ENCODE assay signal across 15 cellular contexts in the genomic region with DNA sequence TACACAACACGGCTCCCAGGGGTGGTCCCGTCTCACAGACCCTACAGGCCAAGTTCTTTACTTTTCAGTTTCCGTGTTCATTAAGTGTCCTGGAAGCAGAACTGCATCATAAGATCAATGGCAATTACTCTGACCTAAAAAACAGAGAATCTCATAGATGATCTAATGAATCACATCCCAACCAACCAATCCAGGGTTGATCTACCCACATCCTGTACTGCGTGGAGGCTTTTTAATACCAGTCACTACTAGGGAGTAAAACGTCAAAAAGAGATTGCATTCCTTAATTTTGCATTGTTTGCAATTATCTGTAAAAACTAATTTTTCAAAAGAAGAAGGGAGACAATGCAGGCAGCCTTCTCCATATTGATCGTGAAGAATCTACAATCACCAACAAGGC.
DNase-seq lines count a peak whose midpoint lies in the region; ATAC-seq and TF ChIP-seq lines count a peak whose summit lies in the region.
"Had no signal": no experiment of that assay in that cellular context is flagged by ENCODE, and none has a peak within 500 bp of the region (broad histone marks: within the 10 kb centered on the region; RNA-seq: fewer than 3 reads in every experiment).

No MANE protein-coding gene starts in this region.

- no peak for TF ChIP-seq POLR2A in sigmoid colon (IDR thresholded peaks at IDR 0.05)

- H3K9me3 ChIP-seq in mammary epithelial cell (replicated peaks; ENCODE audit: insufficient read depth, low read length), result no peaks in the 10 kb centered on the region
- no peaks in the 10 kb centered on the region for H3K9me3 ChIP-seq in sigmoid colon
- H3K9me3 ChIP-seq in colonic mucosa, result no peaks in the 10 kb centered on the region
- H3K9me3 ChIP-seq in HAP-1, result no peaks in the 10 kb centered on the region; the same call in 1 of the 2 replicates

- H3K4me1 ChIP-seq in GM23338 (ENCODE audit: insufficient read depth) (peaks cover 28% of the 10 kb centered on the region), mammary epithelial cell (ENCODE audit: insufficient read depth, low read length) (peaks cover 61% of the 10 kb centered on the region), sigmoid colon (peaks cover 0 to 98% (median 65%) of the 10 kb centered on the region in 4 donors), colonic mucosa (peaks cover 8% of the 10 kb centered on the region), HAP-1 (peaks cover 24% of the 10 kb centered on the region)

- peaks cover 12% of the 10 kb centered on the region for H4K20me1 ChIP-seq in GM23338 (replicated peaks; ENCODE audit: insufficient read depth)
- H4K20me1 ChIP-seq in mammary epithelial cell (ENCODE audit: insufficient read depth, low read length), result no peaks in the 10 kb centered on the region

- peaks cover 49% of the 10 kb centered on the region for H3K4me1 Mint-ChIP-seq in GM23338
- H3K4me1 Mint-ChIP-seq in progenitor cell of endocrine pancreas (ENCODE audit: low read depth), result peaks cover 62% of the 10 kb centered on the region
- H3K4me1 Mint-ChIP-seq: CD14-positive monocyte had no signal

- no peak overlapping the region for H3K27ac ChIP-seq in GM23338 (ENCODE audit: low read depth)
- peak overlapping the region; percentile 67 for H3K27ac ChIP-seq in mammary epithelial cell (ENCODE audit: insufficient read depth, low read depth, low read length)
- peak overlapping the region; percentile 75 to 83 (median 80) for H3K27ac ChIP-seq in sigmoid colon
- no peak overlapping the region for H3K27ac ChIP-seq in colonic mucosa

- no peaks in the 10 kb centered on the region for H3K9me3 Mint-ChIP-seq in GM23338
- H3K9me3 Mint-ChIP-seq in progenitor cell of endocrine pancreas (ENCODE audit: low read depth), result no peaks in the 10 kb centered on the region

- no peak overlapping the region for H3K9ac ChIP-seq in mammary epithelial cell (ENCODE audit: insufficient read depth, low read length)
- no peak overlapping the region for H3K9ac ChIP-seq in colonic mucosa (ENCODE audit: low read depth in 2 of 2, low read length in 2 of 2)

- H2AFZ ChIP-seq in GM23338, result no peak overlapping the region
- no peak overlapping the region for H2AFZ ChIP-seq in mammary epithelial cell (ENCODE audit: low read depth, low read length)

- no TSS peak for BruUV-seq in mammary epithelial cell (replicated peaks; lab: Mats Ljungman, UMichigan)

- DNase-seq in GM23338 (ENCODE audit: low spot score), result no peak
- DNase-seq in M059J (ENCODE audit: low read depth), result peak; percentile 50
- peak; percentile 47 for DNase-seq in mammary epithelial cell
- no peak for DNase-seq in sigmoid colon
- no peak for DNase-seq in H7
- DNase-seq in progenitor cell of endocrine pancreas (ENCODE audit: low spot score, unreplicated experiment), result no peak
- no peak for DNase-seq in colonic mucosa
- DNase-seq in HAP-1 (ENCODE audit: low spot score in 2 of 2), result no peak
- DNase-seq: ACHN, AML-193, DMS 273 treated with DMSO at 0.1 percent for 48 hours, NCI-H1694, NCI-H2227 treated with DMSO at 0.1 percent for 48 hours, NCI-H524 treated with DMSO at 0.1 percent for 48 hours had no signal

- H3K79me2 ChIP-seq in GM23338 (replicated peaks; ENCODE audit: insufficient read depth), result peaks cover 94% of the 10 kb centered on the region
- H3K79me2 ChIP-seq in mammary epithelial cell (ENCODE audit: insufficient read depth, low read length), result peaks cover 80% of the 10 kb centered on the region

- intact Hi-C loops in mammary epithelial cell (cut with micrococcal nuclease) (no loop called here), sigmoid colon (cut with DNase I) (loop anchor here (5.0 kb wide), 1 partner anchor 70 kb away; no protein-coding TSS in a partner anchor), colonic mucosa (cut with DNase I) (no loop called here)

- H3K27me3 Mint-ChIP-seq in GM23338 (ENCODE audit: insufficient read depth, low read depth, poor library complexity) (peaks cover 6% of the 10 kb centered on the region), progenitor cell of endocrine pancreas (no peaks in the 10 kb centered on the region)

- H3K36me3 ChIP-seq in GM23338 (ENCODE audit: insufficient read depth) (no peaks in the 10 kb centered on the region), mammary epithelial cell (ENCODE audit: insufficient read depth, low read length) (no peaks in the 10 kb centered on the region), sigmoid colon (no peaks in the 10 kb centered on the region), H7 (replicated peaks; ENCODE audit: control insufficient read depth, insufficient read depth, low read length) (no peaks in the 10 kb centered on the region), colonic mucosa (no peaks in the 10 kb centered on the region), HAP-1 (replicated peaks) (no peaks in the 10 kb centered on the region)

- H3K4me2 ChIP-seq in GM23338, result no peak overlapping the region
- no peak overlapping the region for H3K4me2 ChIP-seq in mammary epithelial cell (ENCODE audit: insufficient read depth, low read depth, low read length)

- no peak for TF ChIP-seq EP300 in sigmoid colon (IDR thresholded peaks at IDR 0.05)

- H3K4me3 Mint-ChIP-seq in GM23338 (no peak overlapping the region), progenitor cell of endocrine pancreas (ENCODE audit: low read depth) (no peak overlapping the region)
- H3K4me3 Mint-ChIP-seq: CD14-positive monocyte had no signal

- dilution Hi-C loops in mammary epithelial cell (cut with HindIII; ENCODE audit: low sequenced_read_pairs), result no loop called here

- no peak overlapping the region for H3K4me3 ChIP-seq in GM23338
- H3K4me3 ChIP-seq in mammary epithelial cell (replicated peaks in 1 of 3; ENCODE audit: insufficient read depth in 1 of 3, low read depth in 2 of 3, low read length in 3 of 3), result no peak overlapping the region
- no peak overlapping the region for H3K4me3 ChIP-seq in sigmoid colon
- no peak overlapping the region for H3K4me3 ChIP-seq in H7 (ENCODE audit: insufficient read depth, low read depth, low read length)
- H3K4me3 ChIP-seq in colonic mucosa, result no peak overlapping the region
- H3K4me3 ChIP-seq in HAP-1, result no peak overlapping the region

- ATAC-seq in GM23338, result no peak

- CTCF ChIA-PET in mammary epithelial cell (lab: Charles Lee; ENCODE audit: low non-redundant PET), result no interaction called here

- in situ Hi-C loops in mammary epithelial cell (cut with MboI; ENCODE audit: low sequenced_read_pairs in 2 of 2) (no loop called here), HAP-1 (cut with MboI; ENCODE audit: low sequenced_read_pairs) (no loop called here)

- TF ChIP-seq CTCF in GM23338 (conservative IDR thresholded peaks at IDR 0.05; ENCODE audit: low read depth in 2 of 2) (no peak), mammary epithelial cell (conservative IDR thresholded peaks at IDR 0.05 in 1 of 2, IDR thresholded peaks at IDR 0.05 in 1 of 2; ENCODE audit: extremely low read depth in 1 of 2, insufficient read depth in 1 of 2, low read depth in 1 of 2, low read length in 2 of 2) (no peak), sigmoid colon (IDR thresholded peaks at IDR 0.05) (no peak), progenitor cell of endocrine pancreas (IDR thresholded peaks at IDR 0.05; ENCODE audit: unreplicated experiment) (no peak), colonic mucosa (IDR thresholded peaks at IDR 0.05) (no peak)

- H3F3A ChIP-seq in GM23338 (replicated peaks; ENCODE audit: low read depth), result no peaks in the 10 kb centered on the region

- WGBS in mammary epithelial cell (ENCODE audit: low coverage, missing lambda C conversion rate), result 80% methylated on average over 6 of the region's 6 CpGs
- 86 to 93% methylated on average over 6 of the region's 6 CpGs for WGBS in sigmoid colon, 2 donors

- H3K27ac Mint-ChIP-seq in GM23338, result 0 out of 2 replicates have a peak overlapping the region, but pooled peaks have one; percentile 20
- no peak overlapping the region for H3K27ac Mint-ChIP-seq in progenitor cell of endocrine pancreas

- H3K9me2 ChIP-seq in GM23338 (ENCODE audit: insufficient read depth), result no peaks in the 10 kb centered on the region

- no peaks in the 10 kb centered on the region for H3K27me3 ChIP-seq in GM23338 (ENCODE audit: insufficient read depth)
- no peaks in the 10 kb centered on the region for H3K27me3 ChIP-seq in mammary epithelial cell (ENCODE audit: insufficient read depth, low read length)
- H3K27me3 ChIP-seq in sigmoid colon, result no peaks in the 10 kb centered on the region
- H3K27me3 ChIP-seq in H7 (ENCODE audit: control insufficient read depth, insufficient read depth, low read length), result no peaks in the 10 kb centered on the region
- H3K27me3 ChIP-seq in colonic mucosa, result no peaks in the 10 kb centered on the region
- no peaks in the 10 kb centered on the region for H3K27me3 ChIP-seq in HAP-1 (ENCODE audit: low read depth)

- H3K36me3 Mint-ChIP-seq in GM23338 (ENCODE audit: low read depth) (no peaks in the 10 kb centered on the region), progenitor cell of endocrine pancreas (ENCODE audit: insufficient read depth) (no peaks in the 10 kb centered on the region)
- H3K36me3 Mint-ChIP-seq: CD14-positive monocyte had no signal

TF ChIP-seq in GM23338, 12 proteins besides CTCF, POLR2A, EP300 and RAD21:
- no peak for TF ChIP-seq NANOG (IDR thresholded peaks at IDR 0.05; ENCODE audit: borderline replicate concordance)
- no peak for TF ChIP-seq EZH2phosphoT487 (IDR thresholded peaks at IDR 0.05; ENCODE audit: unreplicated experiment)

Comparison
In these comparisons a context has a peak if more than half of its experiments do, and no peak if none do; other contexts are left out.
1. DNase-seq: peak in M059J (single experiment) and mammary epithelial cell (single experiment); none in GM23338 (single experiment), sigmoid colon (single experiment), H7 (single experiment), progenitor cell of endocrine pancreas (single experiment), colonic mucosa (single experiment) and HAP-1 (0 of 2).
2. H3K27ac ChIP-seq: peak in mammary epithelial cell (single experiment) and sigmoid colon (4 of 4); none in GM23338 (single experiment) and colonic mucosa (single experiment).